Comparison of ENCODE assay signal across 9 cellular contexts in the genomic region with DNA sequence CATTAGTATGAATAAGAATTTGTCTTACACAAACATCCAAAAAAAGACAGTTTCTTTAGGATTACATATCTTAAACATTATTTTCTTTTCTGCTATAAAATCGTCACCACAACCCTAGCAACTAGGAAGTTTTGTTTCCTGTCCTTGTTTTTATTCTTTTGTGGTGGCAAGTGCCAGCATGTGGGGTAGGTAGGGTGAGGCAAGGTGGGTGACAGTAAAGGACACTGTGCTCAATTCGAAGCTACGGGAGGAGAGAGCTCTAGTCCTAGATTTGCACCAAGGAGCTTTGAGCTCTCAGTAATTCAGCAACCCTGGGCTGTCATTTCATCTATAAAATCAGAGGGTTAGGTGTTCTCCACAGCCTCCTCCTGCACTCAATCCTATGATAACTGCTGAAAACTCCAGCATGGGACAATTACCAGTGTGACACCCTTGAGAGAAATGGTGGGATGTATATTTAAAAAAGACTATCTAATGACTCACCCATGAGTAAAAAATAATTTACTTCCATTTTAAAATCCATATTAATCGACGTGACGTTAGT.
A peak's percentile ranks its signal among the peaks of the same experiment; 100 is the strongest.
DNase-seq lines count a peak whose midpoint lies in the region; ATAC-seq, FAIRE-seq and TF ChIP-seq lines count a peak whose summit lies in the region.
"Had no signal": no experiment of that assay in that cellular context is flagged by ENCODE, and none has a peak within 500 bp of the region (broad histone marks: within the 10 kb centered on the region; RNA-seq: fewer than 3 reads in every experiment).

No MANE protein-coding gene starts in this region.

- DNase-seq in OCI-LY7 (ENCODE audit: low spot score) = no peak
- DNase-seq in spleen = no peak
- no peak for DNase-seq in urothelium cell line (ENCODE audit: low spot score)
- no peak for DNase-seq in NCI-H2196 (lab: John Stamatoyannopoulos, UW; ENCODE audit: unreplicated experiment)
- no peak for DNase-seq in cortex of kidney (lab: John Stamatoyannopoulos, UW)
- DNase-seq in erythroblast (lab: John Stamatoyannopoulos, UW) = no peak

- intact Hi-C loops in OCI-LY7 (cut with micrococcal nuclease; ENCODE audit: unreplicated experiment) = no loop called here
- intact Hi-C loops in spleen (cut with DNase I; ENCODE audit: low total_unique reads) = no loop called here

- H3K27ac ChIP-seq in OCI-LY7 (ENCODE audit: low read depth, low read length, poor library complexity, severe bottlenecking) = peak overlapping the region; percentile 25
- H3K27ac ChIP-seq in spleen = peak overlapping the region in 7 of 8 donors; percentile 60 to 93 (median 75)

- ATAC-seq in GM21381 (IDR thresholded peaks at IDR 0.05; ENCODE audit: unreplicated experiment) = peak; percentile 4

- H3K36me3 ChIP-seq in OCI-LY7 (ENCODE audit: insufficient read depth, low read length) (peaks cover 99% of the 10 kb centered on the region), endocrine pancreas (ENCODE audit: control insufficient read depth, insufficient read depth, low read length) (no peaks in the 10 kb centered on the region), spleen (peaks cover 0 to 8% (median 4%) of the 10 kb centered on the region in 6 donors)

- H2AFZ ChIP-seq in OCI-LY7 (ENCODE audit: low read length) = no peak overlapping the region

- H3K9me3 ChIP-seq in OCI-LY7 (ENCODE audit: low read length) (no peaks in the 10 kb centered on the region), endocrine pancreas (ENCODE audit: control insufficient read depth, low read length) (no peaks in the 10 kb centered on the region), spleen (no peaks in the 10 kb centered on the region)

- WGBS in spleen, 5 donors = 29 to 52% (median 43%) methylated on average over 6 of the region's 6 CpGs

- BruUV-seq in OCI-LY7 (replicated peaks; lab: Mats Ljungman, UMichigan) = no TSS peak

- no peaks in the 10 kb centered on the region for H3K9me2 ChIP-seq in OCI-LY7 (ENCODE audit: insufficient read depth, low read length)

- H4K20me1 ChIP-seq in OCI-LY7 (ENCODE audit: insufficient read depth, low read length) = peaks cover 12% of the 10 kb centered on the region

- H3K4me1 ChIP-seq in OCI-LY7 (ENCODE audit: insufficient read depth, low read length, poor library complexity, severe bottlenecking) (peaks cover 81% of the 10 kb centered on the region), endocrine pancreas (ENCODE audit: control insufficient read depth, insufficient read depth, low read length) (peaks cover 32% of the 10 kb centered on the region), spleen (peaks cover 20 to 98% (median 70%) of the 10 kb centered on the region in 6 donors)

- TF ChIP-seq CTCF in OCI-LY7 (conservative IDR thresholded peaks at IDR 0.05; ENCODE audit: low read length) = no peak
- TF ChIP-seq CTCF in spleen (IDR thresholded peaks at IDR 0.05 in 8 of 11, conservative IDR thresholded peaks at IDR 0.05 in 3 of 11) = no peak

- no peaks in the 10 kb centered on the region for H3K27me3 ChIP-seq in endocrine pancreas (ENCODE audit: control insufficient read depth, insufficient read depth, low read length)
- no peaks in the 10 kb centered on the region for H3K27me3 ChIP-seq in spleen (replicated peaks in 1 of 7)

- POLR2A ChIA-PET in OCI-LY7 (lab: Charles Lee) = interaction anchor here (0.9 to 2.1 kb wide), 5 partner anchors 13 to 250 kb away, joined by 3 to 10 read pairs (median 3); a partner anchor contains a TSS

- no peak for FAIRE-seq in urothelium cell line (lab: Jason Lieb, UNC)
- FAIRE-seq: keratinocyte had no signal

- peak overlapping the region; percentile 44 for H3K4me2 ChIP-seq in OCI-LY7 (ENCODE audit: low read length)

- H3K79me2 ChIP-seq in OCI-LY7 (ENCODE audit: insufficient read depth, low read depth, low read length) = peaks cover 100% of the 10 kb centered on the region

- H3K4me3 ChIP-seq in OCI-LY7 (ENCODE audit: low read depth, low read length, poor library complexity, severe bottlenecking) (no peak overlapping the region), endocrine pancreas (ENCODE audit: control insufficient read depth, insufficient read depth, low read length) (peak overlapping the region; percentile 37), spleen (peak overlapping the region in 1 of 8 donors; percentile 38)

- CTCF ChIA-PET in OCI-LY7 (lab: Charles Lee; ENCODE audit: unreplicated experiment) = no interaction called here

- TF ChIP-seq POLR2A in spleen (IDR thresholded peaks at IDR 0.05) (no peak), erythroblast (IDR thresholded peaks at IDR 0.05; ENCODE audit: low read length) (no peak)

- no peak overlapping the region for H3K9ac ChIP-seq in endocrine pancreas (ENCODE audit: control insufficient read depth, insufficient read depth, low read length)
